9 cellular contexts compared by ENCODE assay signal in genomic region chr22:42719133-42719532, GRCh38. TPM values are rescaled to one million over a fixed set of nuclear protein-coding genes. Genes with fewer than 3 reads are reported as not detected.
DNase-seq lines count a peak whose midpoint lies in the region; ATAC-seq and TF ChIP-seq lines count a peak whose summit lies in the region.
"Had no signal": no experiment of that assay in that cellular context is flagged by ENCODE, and none has a peak within 500 bp of the region (broad histone marks: within the 10 kb centered on the region; RNA-seq: fewer than 3 reads in every experiment).

No MANE protein-coding gene starts in this region.

- no peaks in the 10 kb centered on the region for H3K36me3 ChIP-seq in urinary bladder (ENCODE audit: insufficient read depth)

- no peak for DNase-seq in activated naive CD4-positive, alpha-beta T cell (lab: John Stamatoyannopoulos, UW)
- DNase-seq in coronary artery (ENCODE audit: low spot score) (no peak), mesothelial cell of epicardium (ENCODE audit: low spot score in 2 of 2, unreplicated experiment in 2 of 2) (no peak), GOT3 (lab: John Stamatoyannopoulos, UW) (no peak), NCI-H2081 (lab: John Stamatoyannopoulos, UW) (no peak)
- DNase-seq: NCI-H1105 treated with DMSO at 0.1 percent for 48 hours had no signal

- H3K9me3 Mint-ChIP-seq in activated naive CD4-positive, alpha-beta T cell treated with anti-CD3 and anti-CD28 coated beads, Interleukin-2, amount 50 U/mL, for 24 hours, result no peaks in the 10 kb centered on the region
- no peaks in the 10 kb centered on the region for H3K9me3 Mint-ChIP-seq in mesothelial cell of epicardium

- H3K36me3 Mint-ChIP-seq in activated naive CD4-positive, alpha-beta T cell treated with anti-CD3 and anti-CD28 coated beads, Interleukin-2, amount 50 U/mL, for 24 hours, result no peaks in the 10 kb centered on the region
- H3K36me3 Mint-ChIP-seq in mesothelial cell of epicardium, result no peaks in the 10 kb centered on the region

- no peak for ATAC-seq in HG02973 (IDR thresholded peaks at IDR 0.05; ENCODE audit: unreplicated experiment)

- no peak overlapping the region for H3K27ac Mint-ChIP-seq in activated naive CD4-positive, alpha-beta T cell treated with anti-CD3 and anti-CD28 coated beads, Interleukin-2, amount 50 U/mL, for 24 hours
- no peak overlapping the region for H3K27ac Mint-ChIP-seq in mesothelial cell of epicardium

- H3K4me3 ChIP-seq in coronary artery (peak overlapping the region; percentile 99), urinary bladder (ENCODE audit: low read depth, low read length) (no peak overlapping the region)

- H3K27me3 Mint-ChIP-seq in activated naive CD4-positive, alpha-beta T cell treated with anti-CD3 and anti-CD28 coated beads, Interleukin-2, amount 50 U/mL, for 24 hours, result peaks cover 42% of the 10 kb centered on the region
- H3K27me3 Mint-ChIP-seq in mesothelial cell of epicardium (ENCODE audit: low read depth), result peaks cover 58% of the 10 kb centered on the region

- peaks cover 19% of the 10 kb centered on the region for H3K4me1 Mint-ChIP-seq in activated naive CD4-positive, alpha-beta T cell treated with anti-CD3 and anti-CD28 coated beads, Interleukin-2, amount 50 U/mL, for 24 hours
- peaks cover 32% of the 10 kb centered on the region for H3K4me1 Mint-ChIP-seq in mesothelial cell of epicardium

- WGBS in urinary bladder, result 14% methylated on average over 2 of the region's 2 CpGs

- H3K4me1 ChIP-seq in urinary bladder (ENCODE audit: insufficient read depth), result no peaks in the 10 kb centered on the region

- TF ChIP-seq CTCF in coronary artery (IDR thresholded peaks at IDR 0.05), result no peak
- no peak for TF ChIP-seq CTCF in mesothelial cell of epicardium (IDR thresholded peaks at IDR 0.05; ENCODE audit: unreplicated experiment)

- H3K27ac ChIP-seq in coronary artery (peak overlapping the region; percentile 84 to 97), urinary bladder (ENCODE audit: low read depth) (peak overlapping the region; percentile 86)

- H3K4me3 Mint-ChIP-seq in activated naive CD4-positive, alpha-beta T cell treated with anti-CD3 and anti-CD28 coated beads, Interleukin-2, amount 50 U/mL, for 24 hours, result peak overlapping the region; percentile 81
- peak overlapping the region; percentile 64 for H3K4me3 Mint-ChIP-seq in mesothelial cell of epicardium

RNA-seq across cellular contexts. Expression of gene A4GALT, which starts 1.5 kb away (rescaled TPM):
- total RNA-seq in mesothelial cell of epicardium, result 0.67 to 0.84 TPM (median 0.82 TPM) in 3 replicates
- 10.7 TPM for total RNA-seq in urinary bladder
- 71.2 TPM for polyA plus RNA-seq in urinary bladder
